Comparison of ENCODE assay signal across 7 cellular contexts in genomic region chr15:76377751-76378150, GRCh38.
"Had no signal": no experiment of that assay in that cellular context is flagged by ENCODE, and none has a peak within 500 bp of the region (broad histone marks: within the 10 kb centered on the region; RNA-seq: fewer than 3 reads in every experiment).

No MANE protein-coding gene starts in this region.

- DNase-seq: GDM1, GF-D8 had no signal

- ATAC-seq: GM12878 had no signal

- H3K4me3 ChIP-seq: GM12878 had no signal

- FAIRE-seq: G401.6, GM12878, GM12891, GM12892, GM18507 had no signal
